ENCODE assay signal across 21 cellular contexts in the genomic region with DNA sequence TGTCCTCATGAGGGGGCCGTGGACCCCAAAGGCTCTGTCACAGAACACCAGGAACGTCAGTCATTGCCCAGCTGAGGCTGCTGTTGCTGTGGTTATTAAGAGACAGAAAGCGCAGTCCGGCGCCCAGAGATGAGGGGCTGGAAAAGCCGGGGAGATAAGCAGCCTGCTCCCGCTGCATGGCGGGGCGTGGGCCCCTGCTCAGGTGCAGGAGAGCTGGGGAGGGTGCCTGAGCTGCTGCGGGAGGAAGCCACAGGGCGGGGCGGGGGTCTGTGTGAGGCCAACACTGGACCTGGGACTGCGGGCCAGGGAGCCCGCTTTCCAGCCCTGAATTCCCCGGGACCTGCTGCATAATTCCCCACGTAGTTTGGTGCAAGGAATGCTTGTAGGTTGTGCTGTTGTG. TPM values are rescaled to one million over a fixed set of nuclear protein-coding genes. Genes with fewer than 3 reads are reported as not detected.
A peak's percentile ranks its signal among the peaks of the same experiment; 100 is the strongest.
DNase-seq lines count a peak whose midpoint lies in the region; FAIRE-seq and TF ChIP-seq lines count a peak whose summit lies in the region.
"Had no signal": no experiment of that assay in that cellular context is flagged by ENCODE, and none has a peak within 500 bp of the region (broad histone marks: within the 10 kb centered on the region; RNA-seq: fewer than 3 reads in every experiment).

No MANE protein-coding gene starts in this region.

- no peak overlapping the region for H2BK120ac ChIP-seq in H9 (ENCODE audit: low read depth, low read length, poor library complexity, severe bottlenecking)
- H2BK120ac ChIP-seq in H1 (replicated peaks; ENCODE audit: low read depth, low read length), result peak overlapping the region; percentile 98

- peaks cover 67% of the 10 kb centered on the region for H3K27me3 Mint-ChIP-seq in H9 (ENCODE audit: low read depth)
- peaks cover 39% of the 10 kb centered on the region for H3K27me3 Mint-ChIP-seq in osteocyte (ENCODE audit: unreplicated experiment)
- H3K27me3 Mint-ChIP-seq in Caco-2 (ENCODE audit: insufficient read depth, unreplicated experiment), result peaks cover 7% of the 10 kb centered on the region

- H2BK15ac ChIP-seq in H9 (ENCODE audit: low read depth, low read length) (no peak overlapping the region), H1 (ENCODE audit: low read length) (peak overlapping the region; percentile 99; the same call in 1 of the 2 replicates)

- H2BK5ac ChIP-seq in H9 (ENCODE audit: insufficient read length, low read length) (no peak overlapping the region), H1 (ENCODE audit: low read depth, low read length) (peak overlapping the region; percentile 98)

- no peak for TF ChIP-seq POLR2A in H1 (IDR thresholded peaks at IDR 0.05; ENCODE audit: control extremely low read depth in 1 of 2, low read depth in 2 of 2, low read length in 2 of 2)

- no peak overlapping the region for H2BK12ac ChIP-seq in H9 (ENCODE audit: insufficient read length, low read depth, low read length)
- H2BK12ac ChIP-seq in H1 (ENCODE audit: low read depth, low read length), result peak overlapping the region; percentile 100

- H3K79me2 ChIP-seq in H9 (ENCODE audit: insufficient read depth, low read length) (no peaks in the 10 kb centered on the region), H1 (ENCODE audit: control insufficient read depth in 1 of 2, insufficient read depth in 2 of 2, low read length in 2 of 2) (no peaks in the 10 kb centered on the region)

- H3K23me2 ChIP-seq in H9 (ENCODE audit: insufficient read length, low read depth, low read length, poor library complexity, severe bottlenecking), result no peaks in the 10 kb centered on the region
- peaks cover 15% of the 10 kb centered on the region for H3K23me2 ChIP-seq in H1 (ENCODE audit: low read depth, low read length)

- peaks cover 34% of the 10 kb centered on the region for H3K27me3 ChIP-seq in H9 (ENCODE audit: insufficient read depth, low read length)
- H3K27me3 ChIP-seq in H1 (replicated peaks in 1 of 4; ENCODE audit: control insufficient read depth in 3 of 4, extremely low read depth in 1 of 4, insufficient read depth in 3 of 4, low read length in 3 of 4), result peaks cover 18 to 47% (median 43%) of the 10 kb centered on the region in 4 experiments
- peaks cover 2% of the 10 kb centered on the region for H3K27me3 ChIP-seq in Caco-2 (replicated peaks; ENCODE audit: control insufficient read depth, insufficient read depth, low read length)

- DNase-seq in NCI-H2107 treated with DMSO at 0.1 percent for 48 hours (lab: John Stamatoyannopoulos, UW; ENCODE audit: unreplicated experiment) (peak; percentile 32), NCI-H2107 (lab: John Stamatoyannopoulos, UW) (no peak), H9 (no peak), H1 (ENCODE audit: low read depth in 1 of 2, low spot score in 2 of 2) (no peak), osteocyte (ENCODE audit: extremely low spot score, unreplicated experiment) (peak; percentile 77), NOMO-1 (lab: John Stamatoyannopoulos, UW; ENCODE audit: unreplicated experiment in 2 of 2) (no peak), mucosa of gallbladder (ENCODE audit: low spot score) (no peak), Caco-2 (no peak)
- DNase-seq: 8988T; CD8-positive, alpha-beta memory T cell; DMS79 treated with DMSO at 0.1 percent for 48 hours; GDM1; KG1; NCI-H1436 treated with DMSO at 0.1 percent for 48 hours; NCI-H2081 treated with DMSO at 0.1 percent for 48 hours; NCI-H446 treated with DMSO at 0.1 percent for 48 hours; NCI-H774; Peyer's patch; Right ventricle myocardium superior had no signal

- FAIRE-seq in H1 (lab: Jason Lieb, UNC), result no peak

- H3K4ac ChIP-seq in H9 (ENCODE audit: low read depth, low read length) (no peak overlapping the region), H1 (replicated peaks; ENCODE audit: insufficient read length, low read depth, low read length) (peak overlapping the region; percentile 100)

- H3K4me3 Mint-ChIP-seq in H9 (no peak overlapping the region), osteocyte (ENCODE audit: unreplicated experiment) (no peak overlapping the region), Caco-2 (ENCODE audit: unreplicated experiment) (no peak overlapping the region)
- H3K4me3 Mint-ChIP-seq: CD8-positive, alpha-beta memory T cell had no signal

- H3K9me3 Mint-ChIP-seq in H9 (peaks cover 0 to 3% of the 10 kb centered on the region in 2 experiments; a peak in 3 of 5 replicates), osteocyte (ENCODE audit: unreplicated experiment) (peaks cover 5% of the 10 kb centered on the region), Caco-2 (ENCODE audit: unreplicated experiment) (no peaks in the 10 kb centered on the region)

- CTCF ChIA-PET in H1 (lab: Charles Lee; ENCODE audit: partially characterized antibody) (interaction anchor here (0.6 to 1.2 kb wide), 2 partner anchors 80 to 138 kb away, joined by 3 read pairs; no protein-coding TSS in a partner anchor), Caco-2 (lab: Charles Lee) (no interaction called here)

- H4K8ac ChIP-seq in H9 (replicated peaks; ENCODE audit: insufficient read length, low read depth, low read length), result peak overlapping the region; percentile 3
- H4K8ac ChIP-seq in H1 (ENCODE audit: extremely low read depth, insufficient read depth, low read length), result peak overlapping the region; percentile 59; the same call in 1 of the 2 replicates

- no peak overlapping the region for H4K5ac ChIP-seq in H9 (ENCODE audit: insufficient read length, low read depth, low read length)
- H4K5ac ChIP-seq in H1 (ENCODE audit: insufficient read length, low read depth, low read length), result no peak overlapping the region

- H3K36me3 ChIP-seq in H1 (ENCODE audit: control insufficient read depth in 2 of 4, insufficient read depth in 4 of 4, low read length in 3 of 4), result no peaks in the 10 kb centered on the region; a peak in 1 of 8 replicates
- H3K36me3 ChIP-seq in Caco-2 (ENCODE audit: control insufficient read depth, insufficient read depth, low read length), result no peaks in the 10 kb centered on the region
- H3K36me3 ChIP-seq: BLaER1, Peyer's patch had no signal

- H4K91ac ChIP-seq in H9 (ENCODE audit: insufficient read length, low read depth, low read length) (no peak overlapping the region), H1 (replicated peaks; ENCODE audit: insufficient read length, low read length) (peak overlapping the region; percentile 100)

- H3K4me2 ChIP-seq in H9 (ENCODE audit: insufficient read depth, insufficient read length, low read length), result no peak overlapping the region
- H3K4me2 ChIP-seq in H1 (ENCODE audit: insufficient read depth in 1 of 2, low read depth in 2 of 2, low read length in 2 of 2), result peak overlapping the region; percentile 48 to 86; a peak in 3 of 4 replicates
- H3K4me2 ChIP-seq: BLaER1 had no signal

- H2AK5ac ChIP-seq in H9 (ENCODE audit: insufficient read length, low read length) (no peak overlapping the region), H1 (ENCODE audit: low read depth, low read length) (peak overlapping the region; percentile 100)

- POLR2A ChIA-PET in H1 (lab: Charles Lee; ENCODE audit: partially characterized antibody), result no interaction called here
- POLR2A ChIA-PET in Caco-2 (lab: Charles Lee), result no interaction called here

- H3K36me3 Mint-ChIP-seq in H9 (ENCODE audit: insufficient read depth in 1 of 3, low read depth in 3 of 3) (no peaks in the 10 kb centered on the region), osteocyte (ENCODE audit: unreplicated experiment) (no peaks in the 10 kb centered on the region), Caco-2 (ENCODE audit: insufficient read depth, unreplicated experiment) (no peaks in the 10 kb centered on the region)

- H3K9ac ChIP-seq in H9 (ENCODE audit: extremely low read depth, insufficient read length, low read length) (no peak overlapping the region), H1 (replicated peaks in 1 of 4; ENCODE audit: extremely low read depth in 1 of 4, low read depth in 3 of 4, low read length in 3 of 4) (peak overlapping the region in 1 of 4 experiments; percentile 58; a peak in 2 of 7 replicates)
- H3K9ac ChIP-seq: BLaER1 had no signal

- H3K9me3 ChIP-seq in H9 (ENCODE audit: control insufficient read depth, low read depth, low read length) (no peaks in the 10 kb centered on the region), H1 (ENCODE audit: insufficient read depth in 2 of 2, low read depth in 1 of 2, low read length in 1 of 2) (no peaks in the 10 kb centered on the region), Caco-2 (0 out of 2 replicates have a peak, but pooled peaks cover under 1% of the 10 kb centered on the region)

- H3T11ph ChIP-seq in H9 (ENCODE audit: low read length), result no peak overlapping the region

- no peak; a peak in 1 of 4 replicates for TF ChIP-seq RAD21 in H1 (IDR thresholded peaks at IDR 0.05 in 1 of 2, conservative IDR thresholded peaks at IDR 0.05 in 1 of 2; ENCODE audit: low read depth in 2 of 2, low read length in 2 of 2)

- no peak overlapping the region for H3K18ac ChIP-seq in H9 (ENCODE audit: insufficient read length, low read depth, low read length)
- H3K18ac ChIP-seq in H1 (ENCODE audit: extremely low read depth, low read length), result peak overlapping the region; percentile 93

- H3K23ac ChIP-seq in H9 (ENCODE audit: insufficient read length, low read depth, low read length) (no peak overlapping the region), H1 (ENCODE audit: insufficient read length) (no peak overlapping the region)

- peak overlapping the region in 1 of 4 experiments; percentile 11; a peak in 1 of 8 replicates for H3K4me3 ChIP-seq in H1 (ENCODE audit: extremely low read depth in 1 of 4, insufficient read depth in 2 of 4, low read depth in 3 of 4, low read length in 4 of 4)
- no peak overlapping the region for H3K4me3 ChIP-seq in Caco-2 (ENCODE audit: low read depth, low read length)
- H3K4me3 ChIP-seq: BLaER1, Peyer's patch, SK-N-MC had no signal

- TF ChIP-seq CTCF in H9 (conservative IDR thresholded peaks at IDR 0.05) (no peak), H1 (IDR thresholded peaks at IDR 0.05; ENCODE audit: control extremely low read depth in 1 of 3, insufficient read depth in 1 of 3, low read depth in 1 of 3, low read length in 3 of 3) (no peak), osteocyte (IDR thresholded peaks at IDR 0.05) (no peak), Caco-2 (IDR thresholded peaks at IDR 0.05; ENCODE audit: insufficient read depth in 1 of 2, low read depth in 1 of 2, low read length in 1 of 2, severe bottlenecking in 1 of 2, unreplicated experiment in 1 of 2) (no peak)

- H3K27ac ChIP-seq in H9 (ENCODE audit: insufficient read length, low read depth, low read length), result no peak overlapping the region
- no peak overlapping the region for H3K27ac ChIP-seq in H1 (ENCODE audit: low read depth, low read length)
- H3K27ac ChIP-seq: BLaER1, Peyer's patch, SK-N-MC had no signal

- H3K79me1 ChIP-seq in H9 (ENCODE audit: insufficient read depth, low read depth, low read length, poor library complexity, severe bottlenecking) (no peaks in the 10 kb centered on the region), H1 (ENCODE audit: low read depth, low read length) (peaks cover 2% of the 10 kb centered on the region; the same call in 1 of the 2 replicates)

- TF ChIP-seq EP300 in H1 (IDR thresholded peaks at IDR 0.05; ENCODE audit: borderline replicate concordance in 1 of 2, low read depth in 2 of 2, low read length in 2 of 2), result no peak

- intact Hi-C loops in Caco-2 (cut with micrococcal nuclease; ENCODE audit: unreplicated experiment), result no loop called here

- H3K4me1 ChIP-seq in H9 (ENCODE audit: insufficient read depth, low read length) (peaks cover 6% of the 10 kb centered on the region; the same call in 1 of the 2 replicates), H1 (replicated peaks in 1 of 4; ENCODE audit: control insufficient read depth in 3 of 4, insufficient read depth in 4 of 4, low read length in 3 of 4) (peaks cover 12 to 29% (median 17%) of the 10 kb centered on the region in 4 experiments), Caco-2 (no peaks in the 10 kb centered on the region)
- H3K4me1 ChIP-seq: BLaER1 had no signal

- H3K14ac ChIP-seq in H9 (ENCODE audit: insufficient read depth, low read length) (no peak overlapping the region), H1 (ENCODE audit: insufficient read length) (peak overlapping the region; percentile 99)

- H2BK20ac ChIP-seq in H9 (ENCODE audit: low read depth, low read length, poor library complexity, severe bottlenecking) (no peak overlapping the region), H1 (ENCODE audit: low read length) (peak overlapping the region; percentile 76)

- no peak overlapping the region for H3K27ac Mint-ChIP-seq in H9
- no peak overlapping the region for H3K27ac Mint-ChIP-seq in osteocyte (ENCODE audit: unreplicated experiment)
- no peak overlapping the region for H3K27ac Mint-ChIP-seq in Caco-2 (ENCODE audit: unreplicated experiment)
- H3K27ac Mint-ChIP-seq: CD8-positive, alpha-beta memory T cell had no signal

- no CpG with 5 or more reads among the region's 16 CpGs for WGBS in H9 (ENCODE audit: extremely low coverage, insufficient read length, low lambda C conversion rate)
- WGBS in H1 (ENCODE audit: extremely low coverage in 1 of 2, insufficient coverage in 1 of 2, insufficient read length in 1 of 2, insufficient replicate concordance in 2 of 2, low coverage in 1 of 2, low lambda C conversion rate in 2 of 2, missing lambda C conversion rate in 1 of 2), 2 experiments, result 37% methylated on average over 13 of the region's 16 CpGs; no CpG with 5 or more reads in 1 of the 2 experiments

- H4K20me1 ChIP-seq in H9 (ENCODE audit: control insufficient read depth, insufficient read depth, insufficient read length), result no peaks in the 10 kb centered on the region
- peaks cover 0 to 11% of the 10 kb centered on the region in 2 experiments for H4K20me1 ChIP-seq in H1 (replicated peaks in 1 of 2; ENCODE audit: control insufficient read depth in 1 of 2, insufficient read depth in 2 of 2, low read length in 2 of 2)

- peaks cover 25 to 29% of the 10 kb centered on the region in 2 experiments for H3K4me1 Mint-ChIP-seq in H9
- peaks cover 5% of the 10 kb centered on the region for H3K4me1 Mint-ChIP-seq in osteocyte (ENCODE audit: unreplicated experiment)
- H3K4me1 Mint-ChIP-seq in Caco-2 (ENCODE audit: low read depth, unreplicated experiment), result no peaks in the 10 kb centered on the region

- no peak overlapping the region for H2AFZ ChIP-seq in H9 (ENCODE audit: low read length)
- no peak overlapping the region for H2AFZ ChIP-seq in H1 (ENCODE audit: low read length)

- BruUV-seq in Caco-2 (replicated peaks; lab: Mats Ljungman, UMichigan), result no TSS peak

- H3K56ac ChIP-seq in H9 (ENCODE audit: insufficient read length, low read depth, low read length) (no peak overlapping the region), H1 (replicated peaks; ENCODE audit: insufficient read length, low read depth, low read length) (no peak overlapping the region)

RNA-seq across cellular contexts. Expression of a gene that starts 11.3 kb away (rescaled TPM):
- 0.09 and 0.17 TPM in 2 replicates for total RNA-seq in H9 (2021)
- total RNA-seq in H1 (2021; fragmentation: NEBNext Ultra II Directional; extraction: Animal tissue kit (Norgen Biotek cat#: 25700)), result 0.09 and 0.11 TPM in 2 replicates
- 0.03 and 0.05 TPM in 2 replicates for polyA plus RNA-seq in H1 (2011; rRNA removed)
- polyA plus RNA-seq in H1 (2011; cell fraction: cytosol; rRNA removed), result 0.04 TPM
- polyA plus RNA-seq in H1 (2011; cell fraction: nucleus; rRNA removed), result 0.11 TPM
- polyA plus RNA-seq in H1 (2012, experiment 1 of 2), result 0.09 to 0.11 TPM (median 0.09 TPM) in 3 of 4 replicates, not detected in the other
- polyA plus RNA-seq in H1 (2012, experiment 2 of 2), result 0.20 TPM
- polyA plus RNA-seq in H1 (2013, experiment 1 of 2), result 0.08 TPM
- 0.06 TPM for polyA plus RNA-seq in H1 (2013, experiment 2 of 2)
- polyA minus RNA-seq in H1 (2011; rRNA and poly(A)+ RNA removed), result 0.07 TPM in 1 of 2 replicates, not detected in the other
- not detected for polyA minus RNA-seq in H1 (2011; cell fraction: cytosol; rRNA and poly(A)+ RNA removed)
- 0.20 TPM for polyA minus RNA-seq in H1 (2011; cell fraction: nucleus; rRNA and poly(A)+ RNA removed)
- total RNA-seq in osteocyte, result not detected in 2 replicates
- not detected for total RNA-seq in mucosa of gallbladder
- 1.7 TPM in 2 replicates for total RNA-seq in Caco-2 (2022)
- total RNA-seq: CD8-positive, alpha-beta memory T cell; Peyer's patch; Right ventricle myocardium superior had no signal
- polyA plus RNA-seq: CD8-positive, alpha-beta memory T cell had no signal

Comparison
In these comparisons a context has a peak if more than half of its experiments do, and no peak if none do; other contexts are left out.
1. DNase-seq: peak in NCI-H2107 treated with DMSO at 0.1 percent for 48 hours (single experiment) and osteocyte (single experiment); none in NCI-H2107 (single experiment), H9 (single experiment), H1 (0 of 2), NOMO-1 (0 of 2), mucosa of gallbladder (single experiment) and Caco-2 (0 of 2).